Comparison of ENCODE assay signal across 1 cellular context in genomic region chr17:77133087-77133633, GRCh38.
TF ChIP-seq lines count a peak whose summit lies in the region.

No MANE protein-coding gene starts in this region.

TF ChIP-seq in K562, 482 proteins besides CTCF, POLR2A, EP300 and RAD21:
- TF ChIP-seq ZNF589 (CRISPR knock-in tag; IDR thresholded peaks at IDR 0.05; ENCODE audit: low read depth) (no peak), FOSL1 (tag; conservative IDR thresholded peaks at IDR 0.05) (0 out of 2 replicates have a peak, but pooled peaks have one; percentile 7)
